In the genomic region with DNA sequence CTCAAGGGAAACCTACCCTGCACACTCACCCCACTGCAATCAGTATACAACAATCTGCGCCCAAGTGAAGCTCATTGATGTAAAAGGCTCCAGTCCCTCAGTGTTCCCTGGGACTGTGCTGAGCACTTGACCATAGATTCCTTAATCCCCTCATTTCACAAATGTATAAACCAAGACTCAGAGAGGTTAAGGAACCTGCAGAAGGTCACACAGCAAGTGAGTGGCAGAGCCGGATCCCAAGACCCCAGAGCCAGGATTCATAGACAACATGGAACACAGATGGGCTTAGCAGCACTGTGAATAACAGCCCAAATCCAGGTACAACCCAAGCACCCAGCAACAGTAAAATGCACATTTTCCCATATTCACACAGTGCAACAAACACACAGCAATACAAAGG, we compare ENCODE assay signal across 21 cellular contexts.
DNase-seq lines count a peak whose midpoint lies in the region; ATAC-seq, FAIRE-seq and TF ChIP-seq lines count a peak whose summit lies in the region.
"Had no signal": no experiment of that assay in that cellular context is flagged by ENCODE, and none has a peak within 500 bp of the region (broad histone marks: within the 10 kb centered on the region; RNA-seq: fewer than 3 reads in every experiment).

No MANE protein-coding gene starts in this region.

- CTCF ChIA-PET in HepG2 (lab: Yijun Ruan, JAX; ENCODE audit: low intra/inter-chr PET ratio, low total read pairs), result no interaction called here
- CTCF ChIA-PET in K562 (lab: Yijun Ruan, JAX; ENCODE audit: low intra/inter-chr PET ratio), result no interaction called here

- no peak for ATAC-seq in HepG2
- no peak for ATAC-seq in right lobe of liver
- no peak for ATAC-seq in K562
- no peak for ATAC-seq in HG03342 (IDR thresholded peaks at IDR 0.05; ENCODE audit: unreplicated experiment)

- peak overlapping the region; percentile 81 to 93 (median 90) for H3K27ac Mint-ChIP-seq in nephron
- H3K27ac Mint-ChIP-seq: CD4-positive, alpha-beta T cell had no signal

- H3K27ac ChIP-seq in HepG2 (ENCODE audit: extremely low read length, insufficient read depth, low read length) (no peak overlapping the region), right lobe of liver (no peak overlapping the region), K562 (ENCODE audit: extremely low read depth, low read depth, low read length) (no peak overlapping the region)
- H3K27ac ChIP-seq: SK-N-MC had no signal

- peaks cover 74% of the 10 kb centered on the region for H3K4me1 Mint-ChIP-seq in nephron

- DNase-seq in HepG2 (ENCODE audit: low spot score) (no peak), right lobe of liver (no peak), K562 (ENCODE audit: extremely low read depth in 1 of 4, low spot score in 3 of 4) (no peak), ureter (ENCODE audit: low spot score) (peak; percentile 8), NCI-H2107 treated with DMSO at 0.1 percent for 48 hours (lab: John Stamatoyannopoulos, UW; ENCODE audit: unreplicated experiment) (no peak), cerebellum (ENCODE audit: low spot score) (no peak)
- DNase-seq: CD4-positive, alpha-beta T cell; DMS153; GF-D8; NCI-H1105; NCI-H2081 treated with DMSO at 0.1 percent for 48 hours; NCI-H510A; NCI-H748 treated with DMSO at 0.1 percent for 48 hours; OCI-M1; SHP77 had no signal

- 38% methylated on average over 2 of the region's 2 CpGs for WGBS in HepG2 (ENCODE audit: low lambda C conversion rate)
- WGBS in right lobe of liver (ENCODE audit: insufficient coverage, low coverage, low lambda C conversion rate, missing lambda C conversion rate), result 94% methylated on average over 2 of the region's 2 CpGs
- WGBS in K562 (ENCODE audit: insufficient coverage, low coverage, missing lambda C conversion rate), result 0% methylated on average over 2 of the region's 2 CpGs

- H4K20me1 ChIP-seq in HepG2 (ENCODE audit: insufficient read depth, low read length), result no peaks in the 10 kb centered on the region
- H4K20me1 ChIP-seq in K562 (replicated peaks; ENCODE audit: control insufficient read depth, insufficient read depth, low read length), result peaks cover 4% of the 10 kb centered on the region; the same call in 1 of the 2 replicates

- BruUV-seq in HepG2 (replicated peaks; lab: Mats Ljungman, UMichigan) (no TSS peak), K562 (replicated peaks; lab: Mats Ljungman, UMichigan) (no TSS peak)

- TF ChIP-seq EP300 in HepG2 (IDR thresholded peaks at IDR 0.05; ENCODE audit: low read depth in 2 of 2, low read length in 2 of 2) (no peak), HepG2 (CRISPR knock-in tag; IDR thresholded peaks at IDR 0.05; ENCODE audit: borderline replicate concordance) (no peak), K562 (IDR thresholded peaks at IDR 0.05; ENCODE audit: low read length) (no peak)

- H3K36me3 Mint-ChIP-seq in nephron (ENCODE audit: low read depth), result no peaks in the 10 kb centered on the region

- H3K9me3 ChIP-seq in HepG2 (ENCODE audit: low read length), result no peaks in the 10 kb centered on the region
- no peaks in the 10 kb centered on the region for H3K9me3 ChIP-seq in right lobe of liver
- no peaks in the 10 kb centered on the region for H3K9me3 ChIP-seq in K562 (replicated peaks; ENCODE audit: control insufficient read depth, insufficient read depth, low read depth, low read length)

- in situ Hi-C loops in HepG2 (cut with HindIII; ENCODE audit: extremely low pct_ligation_motif_present, low pct_unique_long_range_greater_than_20kb), result no loop called here
- in situ Hi-C loops in K562 (cut with MboI), result no loop called here

- TF ChIP-seq RAD21 in HepG2 (CRISPR knock-in tag; IDR thresholded peaks at IDR 0.05), result no peak
- no peak for TF ChIP-seq RAD21 in K562 (CRISPR knock-in tag; conservative IDR thresholded peaks at IDR 0.05 in 1 of 2, IDR thresholded peaks at IDR 0.05 in 1 of 2)

- intact Hi-C loops in HepG2 (cut with micrococcal nuclease; ENCODE audit: unreplicated experiment), result no loop called here
- intact Hi-C loops in right lobe of liver (cut with DNase I), result loop anchor here in 1 of 2 donors (5.0 to 10.0 kb wide), 2 partner anchors 107 to 184 kb away; no protein-coding TSS in a partner anchor
- intact Hi-C loops in K562 (cut with micrococcal nuclease), result no loop called here

- H3K9ac ChIP-seq in HepG2 (ENCODE audit: insufficient read depth, low read depth, low read length), result no peak overlapping the region
- no peak overlapping the region for H3K9ac ChIP-seq in K562 (ENCODE audit: insufficient read depth in 1 of 2, low read depth in 2 of 2, low read length in 2 of 2)

- H3K27me3 Mint-ChIP-seq in nephron (ENCODE audit: low read depth), result peaks cover 4% of the 10 kb centered on the region

- no peaks in the 10 kb centered on the region for H3K79me2 ChIP-seq in HepG2 (ENCODE audit: insufficient read depth, low read length)
- no peaks in the 10 kb centered on the region for H3K79me2 ChIP-seq in K562 (ENCODE audit: control insufficient read depth, insufficient read depth, low read length)

- H3K9me1 ChIP-seq in K562 (ENCODE audit: control insufficient read depth, insufficient read depth, low read length), result no peaks in the 10 kb centered on the region

- no peaks in the 10 kb centered on the region for H3K36me3 ChIP-seq in HepG2 (replicated peaks in 1 of 2; ENCODE audit: control insufficient read depth in 1 of 2, insufficient read depth in 2 of 2, low read length in 2 of 2)
- H3K36me3 ChIP-seq in right lobe of liver, result no peaks in the 10 kb centered on the region
- no peaks in the 10 kb centered on the region for H3K36me3 ChIP-seq in K562 (ENCODE audit: control insufficient read depth, insufficient read depth, low read length)

- no peaks in the 10 kb centered on the region for H3K4me1 ChIP-seq in HepG2 (ENCODE audit: insufficient read depth, low read length)
- no peaks in the 10 kb centered on the region for H3K4me1 ChIP-seq in right lobe of liver
- no peaks in the 10 kb centered on the region for H3K4me1 ChIP-seq in K562 (replicated peaks in 1 of 2; ENCODE audit: control insufficient read depth in 2 of 2, insufficient read depth in 2 of 2, low read length in 2 of 2)

- H3K4me2 ChIP-seq in HepG2 (ENCODE audit: low read depth, low read length), result no peak overlapping the region
- H3K4me2 ChIP-seq in K562 (ENCODE audit: insufficient read depth, low read length), result no peak overlapping the region

- peak overlapping the region in 1 of 3 experiments; percentile 7 for H3K4me3 Mint-ChIP-seq in nephron
- H3K4me3 Mint-ChIP-seq: CD4-positive, alpha-beta T cell had no signal

- H3K9me3 Mint-ChIP-seq in nephron, result no peaks in the 10 kb centered on the region
- H3K9me3 Mint-ChIP-seq: CD4-positive, alpha-beta T cell had no signal

- TF ChIP-seq CTCF in HepG2 (CRISPR knock-in tag; IDR thresholded peaks at IDR 0.05) (no peak), right lobe of liver (IDR thresholded peaks at IDR 0.05) (no peak), K562 (IDR thresholded peaks at IDR 0.05 in 2 of 3, conservative IDR thresholded peaks at IDR 0.05 in 1 of 3; ENCODE audit: insufficient read depth in 2 of 3, low read depth in 1 of 3, low read length in 3 of 3) (no peak), nephron (IDR thresholded peaks at IDR 0.05; ENCODE audit: unreplicated experiment in 3 of 3) (no peak)

- H2AFZ ChIP-seq in HepG2 (ENCODE audit: low read length) (no peak overlapping the region), K562 (ENCODE audit: low read depth, low read length) (no peak overlapping the region)

- H3K27me3 ChIP-seq in HepG2 (ENCODE audit: control insufficient read depth in 1 of 2, insufficient read depth in 2 of 2, low read length in 2 of 2) (peaks cover 2 to 27% of the 10 kb centered on the region in 2 experiments; a peak in 3 of 5 replicates), right lobe of liver (no peaks in the 10 kb centered on the region), K562 (ENCODE audit: control insufficient read depth in 2 of 2, insufficient read depth in 2 of 2, low read length in 2 of 2) (peaks cover 47 to 79% of the 10 kb centered on the region in 2 experiments)

- POLR2A ChIA-PET in HepG2 (lab: Yijun Ruan, JAX), result no interaction called here
- POLR2A ChIA-PET in K562 (lab: Yijun Ruan, JAX), result interaction anchor here (0.6 kb wide), 1 partner anchor 69 kb away, joined by 5 read pairs; no protein-coding TSS in a partner anchor

- H3K4me3 ChIP-seq in HepG2 (replicated peaks in 1 of 3; ENCODE audit: insufficient read depth in 1 of 3, low read depth in 2 of 3, low read length in 3 of 3) (no peak overlapping the region), right lobe of liver (no peak overlapping the region), K562 (no peak overlapping the region)
- H3K4me3 ChIP-seq: SK-N-MC had no signal

- no peak for TF ChIP-seq POLR2A in HepG2 (IDR thresholded peaks at IDR 0.05; ENCODE audit: insufficient read depth in 1 of 2, low read depth in 2 of 2, low read length in 2 of 2)
- no peak for TF ChIP-seq POLR2A in right lobe of liver (IDR thresholded peaks at IDR 0.05)
- TF ChIP-seq POLR2A in K562 (conservative IDR thresholded peaks at IDR 0.05), result no peak

- FAIRE-seq in HepG2 (lab: Jason Lieb, UNC), result no peak
- no peak for FAIRE-seq in K562 (lab: Jason Lieb, UNC)
- FAIRE-seq: A204.1, H54, HTR-8/SVneo had no signal

TF ChIP-seq in HepG2, 621 proteins besides CTCF, POLR2A, EP300 and RAD21 (continues in another document):
- TF ChIP-seq, protein P1, sequence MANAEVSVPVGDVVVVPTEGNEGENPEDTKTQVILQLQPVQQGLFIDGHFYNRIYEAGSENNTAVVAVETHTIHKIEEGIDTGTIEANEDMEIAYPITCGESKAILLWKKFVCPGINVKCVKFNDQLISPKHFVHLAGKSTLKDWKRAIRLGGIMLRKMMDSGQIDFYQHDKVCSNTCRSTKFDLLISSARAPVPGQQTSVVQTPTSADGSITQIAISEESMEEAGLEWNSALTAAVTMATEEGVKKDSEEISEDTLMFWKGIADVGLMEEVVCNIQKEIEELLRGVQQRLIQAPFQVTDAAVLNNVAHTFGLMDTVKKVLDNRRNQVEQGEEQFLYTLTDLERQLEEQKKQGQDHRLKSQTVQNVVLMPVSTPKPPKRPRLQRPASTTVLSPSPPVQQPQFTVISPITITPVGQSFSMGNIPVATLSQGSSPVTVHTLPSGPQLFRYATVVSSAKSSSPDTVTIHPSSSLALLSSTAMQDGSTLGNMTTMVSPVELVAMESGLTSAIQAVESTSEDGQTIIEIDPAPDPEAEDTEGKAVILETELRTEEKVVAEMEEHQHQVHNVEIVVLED (CRISPR knock-in tag; IDR thresholded peaks at IDR 0.05; ENCODE audit: borderline replicate concordance), result no peak

TF ChIP-seq in K562, 482 proteins besides CTCF, POLR2A, EP300 and RAD21 (continues in another document):
- TF ChIP-seq BCOR (IDR thresholded peaks at IDR 0.05) (peak; percentile 65; the same call in 1 of the 2 replicates), ATF1 (CRISPR knock-in tag; IDR thresholded peaks at IDR 0.05) (no peak), ATF1 (tag; IDR thresholded peaks at IDR 0.05) (no peak)
- TF ChIP-seq, protein P2, sequence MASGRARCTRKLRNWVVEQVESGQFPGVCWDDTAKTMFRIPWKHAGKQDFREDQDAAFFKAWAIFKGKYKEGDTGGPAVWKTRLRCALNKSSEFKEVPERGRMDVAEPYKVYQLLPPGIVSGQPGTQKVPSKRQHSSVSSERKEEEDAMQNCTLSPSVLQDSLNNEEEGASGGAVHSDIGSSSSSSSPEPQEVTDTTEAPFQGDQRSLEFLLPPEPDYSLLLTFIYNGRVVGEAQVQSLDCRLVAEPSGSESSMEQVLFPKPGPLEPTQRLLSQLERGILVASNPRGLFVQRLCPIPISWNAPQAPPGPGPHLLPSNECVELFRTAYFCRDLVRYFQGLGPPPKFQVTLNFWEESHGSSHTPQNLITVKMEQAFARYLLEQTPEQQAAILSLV (tag; IDR thresholded peaks at IDR 0.05), result no peak

Comparison
In these comparisons a context has a peak if more than half of its experiments do, and no peak if none do; other contexts are left out.
1. Of the 241 proteins assayed by ChIP-seq in both HepG2 and K562: peak only in HepG2: none; only in K562: ZFP36; in both: none; in neither: 240.